ENCODE assay signal across 9 cellular contexts in genomic region chr6:113414511-113414910, GRCh38.
DNase-seq lines count a peak whose midpoint lies in the region.
"Had no signal": no experiment of that assay in that cellular context is flagged by ENCODE, and none has a peak within 500 bp of the region (broad histone marks: within the 10 kb centered on the region; RNA-seq: fewer than 3 reads in every experiment).

No MANE protein-coding gene starts in this region.

- peaks cover 4% of the 10 kb centered on the region for H3K4me1 Mint-ChIP-seq in activated CD4-positive, alpha-beta memory T cell treated with anti-CD3 and anti-CD28 coated beads for 36 hours (ENCODE audit: low read depth)
- no peaks in the 10 kb centered on the region for H3K4me1 Mint-ChIP-seq in activated naive CD8-positive, alpha-beta T cell treated with anti-CD3 and anti-CD28 coated beads for 36 hours
- H3K4me1 Mint-ChIP-seq: central memory CD8-positive, alpha-beta T cell had no signal

- no peak overlapping the region for H3K4me3 Mint-ChIP-seq in activated CD4-positive, alpha-beta memory T cell treated with anti-CD3 and anti-CD28 coated beads for 36 hours
- H3K4me3 Mint-ChIP-seq in activated naive CD8-positive, alpha-beta T cell treated with anti-CD3 and anti-CD28 coated beads for 36 hours: no peak overlapping the region
- H3K4me3 Mint-ChIP-seq: central memory CD8-positive, alpha-beta T cell had no signal

- CTCF ChIA-PET in activated CD4-positive, alpha-beta memory T cell treated with anti-CD3 and anti-CD28 coated beads for 36 hours (lab: Charles Lee): interaction anchor here (0.7 kb wide), 1 partner anchor 45 kb away, joined by 3 read pairs; no protein-coding TSS in a partner anchor

- H3K27ac Mint-ChIP-seq in activated CD4-positive, alpha-beta memory T cell treated with anti-CD3 and anti-CD28 coated beads for 36 hours: no peak overlapping the region
- H3K27ac Mint-ChIP-seq in activated naive CD8-positive, alpha-beta T cell treated with anti-CD3 and anti-CD28 coated beads for 36 hours: no peak overlapping the region

- H3K9me3 Mint-ChIP-seq in activated CD4-positive, alpha-beta memory T cell treated with anti-CD3 and anti-CD28 coated beads for 36 hours: no peaks in the 10 kb centered on the region
- no peaks in the 10 kb centered on the region for H3K9me3 Mint-ChIP-seq in activated naive CD8-positive, alpha-beta T cell treated with anti-CD3 and anti-CD28 coated beads for 36 hours
- H3K9me3 Mint-ChIP-seq: central memory CD8-positive, alpha-beta T cell had no signal

- POLR2A ChIA-PET in activated CD4-positive, alpha-beta memory T cell treated with anti-CD3 and anti-CD28 coated beads for 36 hours (lab: Charles Lee): no interaction called here

- no peaks in the 10 kb centered on the region for H3K27me3 Mint-ChIP-seq in activated CD4-positive, alpha-beta memory T cell treated with anti-CD3 and anti-CD28 coated beads for 36 hours
- H3K27me3 Mint-ChIP-seq in activated naive CD8-positive, alpha-beta T cell treated with anti-CD3 and anti-CD28 coated beads for 36 hours: no peaks in the 10 kb centered on the region
- H3K27me3 Mint-ChIP-seq: central memory CD8-positive, alpha-beta T cell had no signal

- DNase-seq in DMS 273 (lab: John Stamatoyannopoulos, UW; ENCODE audit: unreplicated experiment) (peak; percentile 74), NCI-H446 treated with DMSO at 0.1 percent for 48 hours (lab: John Stamatoyannopoulos, UW) (peak; percentile 45), dermis blood vessel endothelial cell (peak; percentile 83), myocyte (ENCODE audit: low read depth) (peak; percentile 77)
- DNase-seq in activated CD4-positive, alpha-beta memory T cell treated with anti-CD3 and anti-CD28 coated beads for 36 hours: no peak
- no peak for DNase-seq in activated naive CD8-positive, alpha-beta T cell treated with anti-CD3 and anti-CD28 coated beads for 36 hours
- no peak for DNase-seq in activated CD8-positive, alpha-beta memory T cell treated with anti-CD3 and anti-CD28 coated beads, Interleukin-2, amount 50 U/mL, for 4 hours
- no peak for DNase-seq in activated CD8-positive, alpha-beta memory T cell treated with anti-CD3 and anti-CD28 coated beads for 24 hours

- intact Hi-C loops in activated CD4-positive, alpha-beta memory T cell treated with anti-CD3 and anti-CD28 coated beads for 36 hours (cut with micrococcal nuclease): no loop called here

- H3K36me3 Mint-ChIP-seq in activated CD4-positive, alpha-beta memory T cell treated with anti-CD3 and anti-CD28 coated beads for 36 hours: no peaks in the 10 kb centered on the region
- H3K36me3 Mint-ChIP-seq in activated naive CD8-positive, alpha-beta T cell treated with anti-CD3 and anti-CD28 coated beads for 36 hours: no peaks in the 10 kb centered on the region

Comparison
In these comparisons a context has a peak if more than half of its experiments do, and no peak if none do; other contexts are left out.
1. DNase-seq: peak in DMS 273 (single experiment), NCI-H446 treated with DMSO at 0.1 percent for 48 hours (single experiment), dermis blood vessel endothelial cell (single experiment) and myocyte (single experiment); none in activated CD4-positive, alpha-beta memory T cell treated with anti-CD3 and anti-CD28 coated beads for 36 hours (single experiment), activated naive CD8-positive, alpha-beta T cell treated with anti-CD3 and anti-CD28 coated beads for 36 hours (single experiment), activated CD8-positive, alpha-beta memory T cell treated with anti-CD3 and anti-CD28 coated beads, Interleukin-2, amount 50 U/mL, for 4 hours (single experiment) and activated CD8-positive, alpha-beta memory T cell treated with anti-CD3 and anti-CD28 coated beads for 24 hours (single experiment).